ENCODE assay signal across 1 cellular context in the genomic region with DNA sequence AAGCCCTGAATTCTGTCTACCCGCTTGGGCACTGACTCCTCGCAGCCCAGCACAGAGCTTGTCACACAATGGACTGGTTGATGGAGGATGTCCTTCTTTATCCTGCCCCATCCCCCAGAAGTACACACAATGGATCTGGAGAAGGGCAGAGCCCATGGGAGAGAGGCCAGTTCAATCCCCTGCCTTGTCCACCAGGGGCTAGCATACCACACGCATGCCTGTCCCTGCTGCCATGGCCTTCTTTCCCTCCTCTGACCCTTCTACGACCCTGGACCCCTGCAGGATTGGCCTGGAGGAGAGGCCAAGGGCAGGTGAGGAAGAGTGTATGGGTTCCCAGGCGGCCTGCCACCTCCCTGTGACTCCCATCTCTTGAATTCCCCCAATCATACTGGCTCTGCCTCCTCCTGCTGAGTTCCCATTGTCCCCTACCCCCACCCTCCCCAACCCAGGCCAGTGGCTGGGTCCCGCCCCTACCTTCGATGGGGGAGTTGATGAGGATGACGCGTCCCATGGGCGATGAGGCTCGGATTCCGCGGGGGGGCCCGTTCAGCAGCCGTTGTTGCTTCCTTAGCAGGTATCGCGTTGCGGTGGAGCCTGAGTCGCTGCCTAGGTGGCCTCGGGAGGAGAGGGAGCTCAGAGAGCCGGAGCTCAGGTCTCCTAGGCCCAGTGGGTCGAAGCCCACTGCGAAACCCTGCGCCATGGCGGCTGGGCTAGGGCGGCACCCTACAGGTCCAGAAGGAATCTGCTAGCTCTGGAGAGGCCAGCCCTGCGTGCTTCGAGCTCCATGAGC.
TF ChIP-seq lines count a peak whose summit lies in the region.

No MANE protein-coding gene starts in this region.

TF ChIP-seq in HCT116, 20 proteins besides CTCF, POLR2A, EP300 and RAD21:
- TF ChIP-seq, protein P1, sequence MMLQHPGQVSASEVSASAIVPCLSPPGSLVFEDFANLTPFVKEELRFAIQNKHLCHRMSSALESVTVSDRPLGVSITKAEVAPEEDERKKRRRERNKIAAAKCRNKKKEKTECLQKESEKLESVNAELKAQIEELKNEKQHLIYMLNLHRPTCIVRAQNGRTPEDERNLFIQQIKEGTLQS (IDR thresholded peaks at IDR 0.05): no peak
- no peak for TF ChIP-seq YY1 (IDR thresholded peaks at IDR 0.05; ENCODE audit: extremely low read depth, insufficient replicate concordance, low read depth, low read length)
- TF ChIP-seq JUND (IDR thresholded peaks at IDR 0.05): no peak
- TF ChIP-seq EZH2 (IDR thresholded peaks at IDR 0.05): no peak
- TF ChIP-seq EZH2phosphoT487 (IDR thresholded peaks at IDR 0.05; ENCODE audit: borderline replicate concordance): no peak
- no peak for TF ChIP-seq CEBPB (IDR thresholded peaks at IDR 0.05; ENCODE audit: low read depth)
- TF ChIP-seq EGR1 (IDR thresholded peaks at IDR 0.05; ENCODE audit: low read depth): no peak
- no peak for TF ChIP-seq CBX3 (IDR thresholded peaks at IDR 0.05; ENCODE audit: low read depth)
